27 cellular contexts compared by ENCODE assay signal in the genomic region with DNA sequence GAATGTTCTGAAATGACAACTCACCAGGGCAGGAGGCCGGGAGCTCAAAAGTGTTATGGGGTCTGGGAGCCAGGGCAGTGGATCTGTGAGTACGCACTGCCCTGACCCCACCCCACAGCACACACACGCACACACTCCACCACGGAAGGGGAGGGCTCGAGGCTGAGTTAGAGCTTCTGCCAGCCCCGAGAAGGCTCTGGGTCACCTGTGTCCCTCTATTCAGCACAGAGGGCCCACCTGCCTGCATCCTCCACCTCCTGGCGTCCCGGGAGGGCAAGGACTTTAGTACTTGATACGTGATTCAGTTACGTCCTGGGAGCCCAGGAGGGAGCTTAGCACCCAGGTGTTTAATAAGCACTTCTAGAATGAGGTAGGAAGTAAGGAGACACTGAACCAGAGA.
DNase-seq lines count a peak whose midpoint lies in the region; ATAC-seq, FAIRE-seq and TF ChIP-seq lines count a peak whose summit lies in the region.
"Had no signal": no experiment of that assay in that cellular context is flagged by ENCODE, and none has a peak within 500 bp of the region (broad histone marks: within the 10 kb centered on the region; RNA-seq: fewer than 3 reads in every experiment).

No MANE protein-coding gene starts in this region.

- H3K27ac ChIP-seq in liver (ENCODE audit: low read depth in 1 of 2, low read length in 2 of 2) (peak overlapping the region; percentile 89 to 95), HepG2 (ENCODE audit: extremely low read length, insufficient read depth, low read length) (no peak overlapping the region), colonic mucosa (peak overlapping the region; percentile 95), stomach (peak overlapping the region; percentile 60 to 89 (median 77)), aorta (ENCODE audit: low read depth in 1 of 2, low read length in 2 of 2) (no peak overlapping the region)
- H3K27ac ChIP-seq: 22Rv1, BLaER1, KMS-11, SJCRH30 had no signal

- TF ChIP-seq EP300 in HepG2 (IDR thresholded peaks at IDR 0.05; ENCODE audit: low read depth in 2 of 2, low read length in 2 of 2) (no peak), HepG2 (CRISPR knock-in tag; IDR thresholded peaks at IDR 0.05; ENCODE audit: borderline replicate concordance) (no peak), stomach (IDR thresholded peaks at IDR 0.05) (no peak)

- intact Hi-C loops in HepG2 (cut with micrococcal nuclease; ENCODE audit: unreplicated experiment) = no loop called here
- intact Hi-C loops in colonic mucosa (cut with DNase I) = loop anchor here (10.0 kb wide), 1 partner anchor 1024 kb away; no protein-coding TSS in a partner anchor
- intact Hi-C loops in mucosa of descending colon (cut with DNase I, micrococcal nuclease) = loop anchor here in 1 of 2 donors (2.0 kb wide), 1 partner anchor 408 kb away; no protein-coding TSS in a partner anchor
- intact Hi-C loops in stomach (cut with DNase I; ENCODE audit: low total_unique reads) = no loop called here
- intact Hi-C loops in aorta (cut with DNase I) = no loop called here

- H2AFZ ChIP-seq in HepG2 (ENCODE audit: low read length) = no peak overlapping the region

- no peak overlapping the region for H3K4me3 ChIP-seq in liver (ENCODE audit: low read depth in 1 of 3, low read length in 3 of 3)
- no peak overlapping the region for H3K4me3 ChIP-seq in HepG2 (replicated peaks in 1 of 3; ENCODE audit: insufficient read depth in 1 of 3, low read depth in 2 of 3, low read length in 3 of 3)
- H3K4me3 ChIP-seq in colonic mucosa = peak overlapping the region; percentile 2
- no peak overlapping the region for H3K4me3 ChIP-seq in mucosa of descending colon
- no peak overlapping the region for H3K4me3 ChIP-seq in stomach
- no peak overlapping the region for H3K4me3 ChIP-seq in aorta (ENCODE audit: low read length in 2 of 2)
- H3K4me3 ChIP-seq: BLaER1, GM12878, SJCRH30 had no signal

- BruUV-seq in HepG2 (replicated peaks; lab: Mats Ljungman, UMichigan) = no TSS peak

- H3K9me3 ChIP-seq in liver (ENCODE audit: control insufficient read depth in 4 of 4, low read length in 3 of 4) (no peaks in the 10 kb centered on the region), HepG2 (ENCODE audit: low read length) (no peaks in the 10 kb centered on the region), colonic mucosa (no peaks in the 10 kb centered on the region), mucosa of descending colon (no peaks in the 10 kb centered on the region), stomach (no peaks in the 10 kb centered on the region), aorta (ENCODE audit: control insufficient read depth, low read length) (no peaks in the 10 kb centered on the region)
- H3K9me3 ChIP-seq: BLaER1, SJCRH30 had no signal

- in situ Hi-C loops in HepG2 (cut with HindIII; ENCODE audit: extremely low pct_ligation_motif_present, low pct_unique_long_range_greater_than_20kb) = loop anchor here (25.0 kb wide), 1 partner anchor 1012 kb away; the partner anchor contains the start of gene CDX2

- TF ChIP-seq RAD21 in liver (IDR thresholded peaks at IDR 0.05) (no peak), HepG2 (CRISPR knock-in tag; IDR thresholded peaks at IDR 0.05) (no peak)

- no peak for TF ChIP-seq POLR2A in HepG2 (IDR thresholded peaks at IDR 0.05; ENCODE audit: insufficient read depth in 1 of 2, low read depth in 2 of 2, low read length in 2 of 2)
- TF ChIP-seq POLR2A in stomach (IDR thresholded peaks at IDR 0.05) = no peak

- TF ChIP-seq CTCF in liver (IDR thresholded peaks at IDR 0.05; ENCODE audit: low read depth, low read length, missing input control) (no peak), HepG2 (CRISPR knock-in tag; IDR thresholded peaks at IDR 0.05) (no peak), colonic mucosa (IDR thresholded peaks at IDR 0.05) (no peak), mucosa of descending colon (IDR thresholded peaks at IDR 0.05) (no peak), stomach (IDR thresholded peaks at IDR 0.05) (no peak)

- H4K20me1 ChIP-seq in HepG2 (ENCODE audit: insufficient read depth, low read length) = no peaks in the 10 kb centered on the region
- H4K20me1 ChIP-seq: BLaER1 had no signal

- H3K9ac ChIP-seq in liver (ENCODE audit: low read depth in 1 of 2, low read length in 2 of 2) (no peak overlapping the region), HepG2 (ENCODE audit: insufficient read depth, low read depth, low read length) (no peak overlapping the region), colonic mucosa (ENCODE audit: low read depth in 2 of 2, low read length in 2 of 2) (peak overlapping the region; percentile 26 to 84)
- H3K9ac ChIP-seq: BLaER1, KMS-11 had no signal

- DNase-seq in HepG2 (ENCODE audit: low spot score) = no peak
- DNase-seq in colonic mucosa = peak; percentile 69
- peak; percentile 63 to 73 (median 70) for DNase-seq in mucosa of descending colon
- no peak for DNase-seq in stomach
- DNase-seq in stimulated activated CD4-positive, alpha-beta T cell treated with anti-CD3 and anti-CD28 coated beads, Interleukin-2, amount 100 ng/mL, for 24 hours = no peak
- no peak for DNase-seq in aorta
- DNase-seq: ACHN; CD4-positive, alpha-beta T cell; COR-L47; DMS 273 treated with DMSO at 0.1 percent for 48 hours; DMS79 treated with DMSO at 0.1 percent for 48 hours; H7; HFFc6; NCI-H1105; NCI-H146; NCI-H2081; NCI-H2171 treated with DMSO at 0.1 percent for 48 hours; NCI-H524 treated with DMSO at 0.1 percent for 48 hours; NCI-H82; SJCRH30 had no signal

- POLR2A ChIA-PET in HepG2 (lab: Yijun Ruan, JAX) = interaction anchor here (1.4 kb wide), 1 partner anchor 33 kb away, joined by 5 read pairs; no protein-coding TSS in a partner anchor

- H3K36me3 ChIP-seq in liver (ENCODE audit: control insufficient read depth in 4 of 4, insufficient read depth in 3 of 4, low read depth in 1 of 4, low read length in 3 of 4) (no peaks in the 10 kb centered on the region), HepG2 (replicated peaks in 1 of 2; ENCODE audit: control insufficient read depth in 1 of 2, insufficient read depth in 2 of 2, low read length in 2 of 2) (no peaks in the 10 kb centered on the region), colonic mucosa (no peaks in the 10 kb centered on the region), mucosa of descending colon (ENCODE audit: low read depth) (no peaks in the 10 kb centered on the region), stomach (no peaks in the 10 kb centered on the region), aorta (ENCODE audit: control insufficient read depth in 1 of 2, insufficient read depth in 2 of 2, low read length in 1 of 2) (no peaks in the 10 kb centered on the region)
- H3K36me3 ChIP-seq: BLaER1, SJCRH30 had no signal

- no peak overlapping the region for H3K4me2 ChIP-seq in HepG2 (ENCODE audit: low read depth, low read length)
- H3K4me2 ChIP-seq: BLaER1, KMS-11 had no signal

- H3K27me3 ChIP-seq in liver (ENCODE audit: control insufficient read depth in 4 of 4, insufficient read depth in 4 of 4, low read length in 3 of 4) (no peaks in the 10 kb centered on the region), HepG2 (ENCODE audit: control insufficient read depth in 1 of 2, insufficient read depth in 2 of 2, low read length in 2 of 2) (no peaks in the 10 kb centered on the region), colonic mucosa (no peaks in the 10 kb centered on the region), stomach (no peaks in the 10 kb centered on the region), aorta (ENCODE audit: control insufficient read depth in 1 of 2, insufficient read depth in 2 of 2, low read length in 1 of 2) (no peaks in the 10 kb centered on the region)
- H3K27me3 ChIP-seq: BLaER1 had no signal

- ATAC-seq in HepG2 (no peak), mucosa of descending colon (peak; percentile 43), HG03175 (IDR thresholded peaks at IDR 0.05; ENCODE audit: unreplicated experiment) (no peak), aorta (ENCODE audit: low FRiP score) (no peak)
- ATAC-seq: GM12878 had no signal

- WGBS in liver = 89% methylated on average over 10 of the region's 10 CpGs
- WGBS in HepG2 (ENCODE audit: low lambda C conversion rate) = 98% methylated on average over 6 of the region's 10 CpGs
- 55 to 68% (median 59%) methylated on average over 8 to 10 of the region's 10 CpGs for WGBS in stomach, 5 donors
- 76 to 86% methylated on average over 10 of the region's 10 CpGs for WGBS in aorta, 2 donors

- H3K79me2 ChIP-seq in HepG2 (ENCODE audit: insufficient read depth, low read length) = no peaks in the 10 kb centered on the region

- FAIRE-seq in HepG2 (lab: Jason Lieb, UNC) = no peak
- FAIRE-seq: GM12878, RCC 7860 had no signal

- CTCF ChIA-PET in HepG2 (lab: Yijun Ruan, JAX; ENCODE audit: low intra/inter-chr PET ratio, low total read pairs) = no interaction called here

- peaks cover 5 to 26% (median 19%) of the 10 kb centered on the region in 4 donors for H3K4me1 ChIP-seq in liver (ENCODE audit: control insufficient read depth in 4 of 4, insufficient read depth in 4 of 4, low read length in 3 of 4)
- H3K4me1 ChIP-seq in HepG2 (ENCODE audit: insufficient read depth, low read length) = peaks cover 64% of the 10 kb centered on the region
- peaks cover 15% of the 10 kb centered on the region for H3K4me1 ChIP-seq in colonic mucosa
- peaks cover 45% of the 10 kb centered on the region for H3K4me1 ChIP-seq in mucosa of descending colon (ENCODE audit: low read depth)
- H3K4me1 ChIP-seq in stomach = peaks cover 3 to 25% (median 20%) of the 10 kb centered on the region in 4 donors
- no peaks in the 10 kb centered on the region for H3K4me1 ChIP-seq in aorta (ENCODE audit: control insufficient read depth in 1 of 2, insufficient read depth in 2 of 2, low read length in 2 of 2)
- H3K4me1 ChIP-seq: SJCRH30 had no signal

TF ChIP-seq in liver, 16 proteins besides CTCF, POLR2A, EP300 and RAD21 (continues in another document):
- TF ChIP-seq JUND (IDR thresholded peaks at IDR 0.05) (no peak), FOXA1 (IDR thresholded peaks at IDR 0.05) (no peak), TAF1 (conservative IDR thresholded peaks at IDR 0.05) (no peak), HNF4A (conservative IDR thresholded peaks at IDR 0.05) (no peak), RXRA (IDR thresholded peaks at IDR 0.05) (no peak), NR2F2 (IDR thresholded peaks at IDR 0.05) (no peak)

TF ChIP-seq in HepG2, 621 proteins besides CTCF, POLR2A, EP300 and RAD21:
- TF ChIP-seq ZNF597 (CRISPR knock-in tag; IDR thresholded peaks at IDR 0.05) = no peak

Comparison
In these comparisons a context has a peak if more than half of its experiments do, and no peak if none do; other contexts are left out.
1. H3K27ac ChIP-seq: peak in liver (2 of 2), colonic mucosa (single experiment) and stomach (5 of 5); none in HepG2 (single experiment) and aorta (0 of 2).
2. H3K9ac ChIP-seq: peak in colonic mucosa (2 of 2); none in liver (0 of 2) and HepG2 (single experiment).
3. DNase-seq: peak in colonic mucosa (single experiment) and mucosa of descending colon (3 of 3); none in HepG2 (single experiment), stomach (single experiment), stimulated activated CD4-positive, alpha-beta T cell treated with anti-CD3 and anti-CD28 coated beads, Interleukin-2, amount 100 ng/mL, for 24 hours (0 of 2) and aorta (0 of 2).